14 cellular contexts compared by ENCODE assay signal in the genomic region with DNA sequence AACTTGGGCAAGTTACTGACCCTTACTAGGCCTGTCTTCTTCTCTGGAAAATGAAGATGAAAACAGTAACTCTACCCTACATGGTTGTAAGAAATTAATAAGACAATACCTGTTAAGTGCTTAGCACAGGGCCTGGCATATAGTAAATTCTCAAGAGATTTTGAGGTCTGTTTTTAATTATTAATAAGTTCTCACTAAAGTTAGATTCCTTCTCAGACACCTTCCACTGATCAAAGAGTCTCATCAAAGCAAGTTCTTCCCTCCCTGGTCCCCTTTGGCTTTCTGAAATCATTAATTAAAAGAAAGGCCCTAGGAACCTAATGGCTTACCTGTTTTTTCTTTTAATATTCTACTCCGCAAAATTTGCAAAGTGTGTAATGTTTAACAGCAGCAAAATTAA. TPM values are rescaled to one million over a fixed set of nuclear protein-coding genes. Genes with fewer than 3 reads are reported as not detected.
DNase-seq lines count a peak whose midpoint lies in the region; ATAC-seq, FAIRE-seq and TF ChIP-seq lines count a peak whose summit lies in the region.
"Had no signal": no experiment of that assay in that cellular context is flagged by ENCODE, and none has a peak within 500 bp of the region (broad histone marks: within the 10 kb centered on the region; RNA-seq: fewer than 3 reads in every experiment).

No MANE protein-coding gene starts in this region.

- BruUV-seq in PC-3 (replicated peaks; lab: Mats Ljungman, UMichigan): no TSS peak

- H3K9me3 Mint-ChIP-seq in immature natural killer cell (peaks cover 13 to 42% (median 21%) of the 10 kb centered on the region in 6 donors), nephron (peaks cover 41% of the 10 kb centered on the region)

- peak; percentile 68 for FAIRE-seq in GM18507 (lab: Jason Lieb, UNC)
- FAIRE-seq: H54, RCC 7860 had no signal

- DNase-seq in GM18507 (ENCODE audit: extremely low spot score, insufficient read length, low read depth): no peak
- DNase-seq in immature natural killer cell: no peak
- DNase-seq in PC-3: no peak
- DNase-seq in breast epithelium (ENCODE audit: low spot score in 2 of 2): no peak
- no peak for DNase-seq in NCI-H82 treated with DMSO at 0.1 percent for 48 hours (lab: John Stamatoyannopoulos, UW; ENCODE audit: unreplicated experiment)
- DNase-seq: NCI-H1930, NCI-H2171, NCI-H510A, NCI-H82, SHP77 had no signal

- intact Hi-C loops in PC-3 (cut with micrococcal nuclease): no loop called here
- intact Hi-C loops in breast epithelium (cut with DNase I; ENCODE audit: low total_unique reads): no loop called here

- H3K27ac ChIP-seq in subcutaneous abdominal adipose tissue (ENCODE audit: low read depth, low read length) (peak overlapping the region; percentile 96), PC-3 (ENCODE audit: low read length) (no peak overlapping the region), breast epithelium (peak overlapping the region in 1 of 2 donors; percentile 74)

- H3K36me3 ChIP-seq in subcutaneous abdominal adipose tissue (ENCODE audit: control insufficient read depth in 5 of 5, insufficient read depth in 5 of 5, low read length in 5 of 5): peaks cover 0 to 14% (median 11%) of the 10 kb centered on the region in 5 donors
- H3K36me3 ChIP-seq in PC-3 (ENCODE audit: low read depth, low read length): no peaks in the 10 kb centered on the region
- H3K36me3 ChIP-seq in breast epithelium: no peaks in the 10 kb centered on the region

- H3K9ac ChIP-seq in subcutaneous abdominal adipose tissue (ENCODE audit: low read length in 5 of 5) (no peak overlapping the region), PC-3 (ENCODE audit: low read length) (no peak overlapping the region)

- H3K36me3 Mint-ChIP-seq in immature natural killer cell (peaks cover 46 to 50% (median 49%) of the 10 kb centered on the region in 3 donors), nephron (ENCODE audit: low read depth) (peaks cover 40% of the 10 kb centered on the region)

- TF ChIP-seq POLR2A in breast epithelium (IDR thresholded peaks at IDR 0.05): no peak

- no peaks in the 10 kb centered on the region for H3F3A ChIP-seq in PC-3 (ENCODE audit: low read length, unreplicated experiment)

- no peak for ATAC-seq in PC-3

- H3K27me3 Mint-ChIP-seq in immature natural killer cell (ENCODE audit: low read depth in 3 of 3) (peaks cover 0 to 7% (median 1%) of the 10 kb centered on the region in 3 donors), nephron (ENCODE audit: low read depth) (no peaks in the 10 kb centered on the region)

- H4K20me1 ChIP-seq in PC-3 (ENCODE audit: low read length): no peaks in the 10 kb centered on the region

- H3K4me3 ChIP-seq in subcutaneous abdominal adipose tissue (ENCODE audit: low read depth in 1 of 5, low read length in 5 of 5) (no peak overlapping the region), PC-3 (ENCODE audit: low read length) (no peak overlapping the region), breast epithelium (no peak overlapping the region)

- H3K4me1 ChIP-seq in subcutaneous abdominal adipose tissue (ENCODE audit: control insufficient read depth in 5 of 5, insufficient read depth in 5 of 5, low read length in 5 of 5) (peaks cover 0 to 56% (median 37%) of the 10 kb centered on the region in 5 donors), PC-3 (ENCODE audit: insufficient read depth, low read length) (peaks cover 16% of the 10 kb centered on the region), breast epithelium (no peaks in the 10 kb centered on the region)

- H3K9me3 ChIP-seq in subcutaneous abdominal adipose tissue (ENCODE audit: control insufficient read depth in 5 of 5, low read length in 5 of 5) (peaks cover 2 to 15% (median 6%) of the 10 kb centered on the region in 5 donors), PC-3 (ENCODE audit: low read length) (peaks cover 5% of the 10 kb centered on the region; the same call in 1 of the 2 replicates), breast epithelium (peaks cover 10 to 20% of the 10 kb centered on the region in 2 donors)

- TF ChIP-seq CTCF in nephron (IDR thresholded peaks at IDR 0.05; ENCODE audit: unreplicated experiment in 3 of 3) (no peak), PC-3 (conservative IDR thresholded peaks at IDR 0.05; ENCODE audit: low read depth, low read length) (no peak), breast epithelium (IDR thresholded peaks at IDR 0.05) (no peak)

- H3K79me2 ChIP-seq in PC-3 (ENCODE audit: low read length): no peaks in the 10 kb centered on the region

- H3K27ac Mint-ChIP-seq in immature natural killer cell (peak overlapping the region in 4 of 6 donors; percentile 14 to 38 (median 22)), nephron (peak overlapping the region; percentile 85 to 96 (median 89))

- H3K4me1 Mint-ChIP-seq in immature natural killer cell (peaks cover 72 to 89% of the 10 kb centered on the region in 2 donors), nephron (peaks cover 6% of the 10 kb centered on the region)

- no peak overlapping the region for H3K4me2 ChIP-seq in PC-3 (ENCODE audit: low read length)

- CTCF ChIA-PET in PC-3 (lab: Charles Lee): no interaction called here

- no peaks in the 10 kb centered on the region for H3K9me2 ChIP-seq in PC-3 (replicated peaks; ENCODE audit: low read length)

- no peak overlapping the region for H3K4me3 Mint-ChIP-seq in immature natural killer cell
- peak overlapping the region in 1 of 3 experiments; percentile 4 for H3K4me3 Mint-ChIP-seq in nephron

- H3K27me3 ChIP-seq in subcutaneous abdominal adipose tissue (ENCODE audit: control insufficient read depth in 5 of 5, insufficient read depth in 4 of 5, low read length in 5 of 5): no peaks in the 10 kb centered on the region
- H3K27me3 ChIP-seq in PC-3 (ENCODE audit: low read length): no peaks in the 10 kb centered on the region
- no peaks in the 10 kb centered on the region for H3K27me3 ChIP-seq in breast epithelium

- POLR2A ChIA-PET in PC-3 (lab: Charles Lee; ENCODE audit: unreplicated experiment): no interaction called here

- H2AFZ ChIP-seq in PC-3 (ENCODE audit: low read length): no peak overlapping the region

RNA-seq across cellular contexts. Expression of a gene that starts 4.6 kb away (rescaled TPM):
- 10 to 100 TPM; 14.5 to 47.5 (median 17.6) TPM for polyA plus RNA-seq in immature natural killer cell
- total RNA-seq in PC-3 (2014; rRNA removed): 0.52 TPM in 1 of 2 replicates, not detected in the other
- total RNA-seq in breast epithelium: 10 to 100 TPM; 23.1 to 55.7 (median 52.8) TPM

RNA-seq across cellular contexts. Expression of a gene that starts 18.1 kb away (rescaled TPM):
- polyA plus RNA-seq in immature natural killer cell: 10 to 100 TPM; 34.8 to 54.7 (median 53.1) TPM
- 48.2 and 66.8 TPM in 2 replicates for total RNA-seq in PC-3 (2014; rRNA removed)
- total RNA-seq in breast epithelium: 10 to 100 TPM; 36.8 to 41.6 (median 41.6) TPM

RNA-seq across cellular contexts. Expression of a gene that starts 58.9 kb away (rescaled TPM):
- 1 to 10 TPM; 2.1 to 5.8 (median 3.2) TPM for polyA plus RNA-seq in immature natural killer cell
- 12.3 and 23.0 TPM in 2 replicates for total RNA-seq in PC-3 (2014; rRNA removed)
- total RNA-seq in breast epithelium: 10 to 100 TPM; 21.4 to 26.5 (median 23.1) TPM

Comparison
In these comparisons a context has a peak if more than half of its experiments do, and no peak if none do; other contexts are left out.
1. RNA of a gene that starts 4.6 kb away (total RNA-seq): 23.1 to 55.7 TPM in breast epithelium; 0.52 TPM in PC-3; every median in the first group is over 10 times any median in the second.